Comparison of ENCODE assay signal across 8 cellular contexts in genomic region chr19:1941146-1942077, GRCh38. TPM values are rescaled to one million over a fixed set of nuclear protein-coding genes. Genes with fewer than 3 reads are reported as not detected.
DNase-seq lines count a peak whose midpoint lies in the region; ATAC-seq and TF ChIP-seq lines count a peak whose summit lies in the region.

TSS of gene CSNK1G2 (plus strand) at chr19:1941172. CDS start at chr19:1969773, 28,601 bp downstream.

- H3K9ac ChIP-seq in colonic mucosa (ENCODE audit: low read depth in 2 of 2, low read length in 2 of 2), result peak within 1 kb of the TSS; percentile 85 to 96

- DNase-seq in A172 (ENCODE audit: low spot score) (no peak), OCI-M1 (lab: John Stamatoyannopoulos, UW) (peak; percentile 29), colonic mucosa (no peak), mesenteric fat pad (ENCODE audit: low spot score) (no peak), ureter (ENCODE audit: low spot score) (no peak), NCI-H1417 (lab: John Stamatoyannopoulos, UW) (no peak), NCI-H1105 (lab: John Stamatoyannopoulos, UW) (no peak)

- H3K4me3 ChIP-seq in colonic mucosa, result peak within 1 kb of the TSS; percentile 61

- peak within 1 kb of the TSS; percentile 98 for H3K27ac ChIP-seq in colonic mucosa

- intact Hi-C loops in colonic mucosa (cut with DNase I), result no loop called here

- H3K4me1 ChIP-seq in colonic mucosa, result peaks cover 21% of the 10 kb centered on the region

- H3K9me3 ChIP-seq in colonic mucosa, result no peaks in the 10 kb centered on the region

- no peaks in the 10 kb centered on the region for H3K27me3 ChIP-seq in colonic mucosa

- no peaks in the 10 kb centered on the region for H3K36me3 ChIP-seq in colonic mucosa

- TF ChIP-seq CTCF in colonic mucosa (IDR thresholded peaks at IDR 0.05), result no peak

- peak; percentile 42 for ATAC-seq in GM19438 (IDR thresholded peaks at IDR 0.05; ENCODE audit: low read depth, unreplicated experiment)

RNA-seq across cellular contexts. Expression of gene CSNK1G2, which starts in this region (rescaled TPM):
- total RNA-seq in A172 (2014; rRNA removed; shearing (Covaris generic)), result 83.5 and 88.1 TPM in 2 replicates
- total RNA-seq in colonic mucosa, result 10 to 100 TPM; 55.3 to 61.0 TPM
- total RNA-seq in mesenteric fat pad, result 53.4 TPM
- 57.2 TPM for total RNA-seq in ureter
